Comparison of ENCODE assay signal across 8 cellular contexts in the genomic region with DNA sequence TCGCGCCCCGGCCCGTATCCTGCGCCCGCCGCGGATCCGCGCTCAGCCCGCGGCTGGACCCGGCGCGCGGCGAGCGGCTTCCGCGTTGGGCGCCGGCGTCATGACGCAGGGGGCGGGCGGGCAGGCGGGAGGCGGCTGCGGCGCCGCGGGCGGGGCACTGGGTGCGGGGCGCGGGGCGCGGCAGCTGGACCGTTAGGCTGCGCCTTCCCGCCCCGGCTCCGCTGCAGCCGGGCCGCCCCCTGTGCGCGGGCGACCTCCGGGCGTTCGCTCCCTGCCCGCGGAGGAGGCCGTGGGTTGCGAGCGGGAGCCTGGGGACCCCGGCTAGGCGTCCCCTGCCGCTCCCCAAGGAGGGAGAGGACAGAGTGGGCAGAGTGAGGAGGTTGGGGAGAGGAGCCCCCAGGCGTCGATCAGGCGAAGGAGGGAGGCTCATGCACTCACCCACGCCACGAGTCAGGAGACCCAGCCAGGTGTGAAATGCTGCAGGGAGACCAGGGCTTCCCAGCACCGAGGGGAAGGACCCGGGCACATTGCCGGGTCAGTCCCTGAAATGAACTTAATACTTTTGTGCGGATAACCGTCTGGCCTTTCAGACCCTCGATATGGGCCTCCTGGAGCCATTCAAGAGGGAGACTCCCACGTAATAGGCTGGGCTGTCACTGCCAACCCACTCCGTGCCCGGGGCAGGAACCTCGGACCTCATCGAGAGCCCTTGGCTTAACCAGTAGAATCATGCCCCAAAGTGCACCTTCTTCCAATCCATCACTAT. TPM values are rescaled to one million over a fixed set of nuclear protein-coding genes. Genes with fewer than 3 reads are reported as not detected.
DNase-seq lines count a peak whose midpoint lies in the region; ATAC-seq, FAIRE-seq and TF ChIP-seq lines count a peak whose summit lies in the region.

A gene (minus strand): TSS at position 55 of the 766 bp plus-strand sequence. CDS start 252 bp downstream, outside the sequence.

- FAIRE-seq in kidney (lab: Jason Lieb, UNC): no peak

- TF ChIP-seq CTCF in HEK293 (tag by site-specific recombination; IDR thresholded peaks at IDR 0.05): no peak
- TF ChIP-seq CTCF in kidney (IDR thresholded peaks at IDR 0.05; ENCODE audit: borderline replicate concordance, extremely low read depth, insufficient read depth): no peak

- TF ChIP-seq POLR2A in GM15510 (IDR thresholded peaks at IDR 0.05; ENCODE audit: borderline replicate concordance, extremely low read depth, insufficient read length): peak; percentile 88

- H3K4me1 ChIP-seq in HEK293 (ENCODE audit: control insufficient read depth, insufficient read depth, low read length) (peaks cover 15% of the 10 kb centered on the region), kidney (ENCODE audit: control insufficient read depth in 1 of 2, insufficient read depth in 1 of 2, low read depth in 1 of 2, low read length in 2 of 2) (peaks cover 3 to 15% of the 10 kb centered on the region in 2 donors)

- no peaks in the 10 kb centered on the region for H3K9me3 ChIP-seq in HEK293 (ENCODE audit: control insufficient read depth, insufficient read depth, low read depth, low read length)
- no peaks in the 10 kb centered on the region for H3K9me3 ChIP-seq in kidney (ENCODE audit: control insufficient read depth in 1 of 2, low read length in 2 of 2)

- H3K36me3 ChIP-seq in HEK293 (ENCODE audit: control insufficient read depth in 2 of 2, insufficient read depth in 1 of 2, low read length in 2 of 2): no peaks in the 10 kb centered on the region
- H3K36me3 ChIP-seq in kidney (ENCODE audit: control insufficient read depth in 1 of 2, insufficient read depth in 2 of 2, low read length in 2 of 2): no peaks in the 10 kb centered on the region

- intact Hi-C loops in kidney (cut with DNase I): no loop called here

- H3K4me3 ChIP-seq in HEK293 (ENCODE audit: low read depth, low read length) (peak within 1 kb of the TSS; percentile 83), kidney (ENCODE audit: low read length in 2 of 2) (peak within 1 kb of the TSS; percentile 81 to 88)

- POLR2A ChIA-PET in HEK293 (lab: Yijun Ruan, JAX): interaction anchor here (1.0 kb wide), 1 partner anchor 129 kb away, joined by 5 read pairs; no protein-coding TSS in a partner anchor

- DNase-seq in MV-4-11 (lab: John Stamatoyannopoulos, UW): peak; percentile 37
- peak; percentile 31 for DNase-seq in cerebellar cortex (ENCODE audit: low spot score)
- peak; percentile 91 for DNase-seq in kidney
- peak in 2 of 3 donors; percentile 40 to 75 for DNase-seq in stimulated activated CD4-positive, alpha-beta T cell treated with anti-CD3 and anti-CD28 coated beads, Interleukin-12 subunit alpha, Interleukin-12 subunit beta, amount 100 ng/mL, for 48 hours (ENCODE audit: low read depth in 2 of 3, low spot score in 1 of 3)
- DNase-seq in cortex of kidney (lab: John Stamatoyannopoulos, UW): no peak

- peak; percentile 84 to 85 for ATAC-seq in activated CD4-positive, CD25-positive, alpha-beta regulatory T cell treated with anti-CD3 and anti-CD28 coated beads, Interleukin-2, amount 50 U/mL, for 24 hours

- CTCF ChIA-PET in HEK293 (lab: Yijun Ruan, JAX): interaction anchor here (1.3 kb wide), 1 partner anchor 11 kb away, joined by 10 read pairs; no protein-coding TSS in a partner anchor

- H3K27ac ChIP-seq in HEK293 (ENCODE audit: extremely low read depth, low read depth, low read length): peak within 1 kb of the TSS; percentile 86
- H3K27ac ChIP-seq in kidney (ENCODE audit: low read depth in 2 of 2, low read length in 2 of 2): peak within 1 kb of the TSS; percentile 82 to 85

- peak within 1 kb of the TSS; percentile 56 to 78 for H3K9ac ChIP-seq in kidney (ENCODE audit: low read length in 2 of 2)

TF ChIP-seq in HEK293, 187 proteins besides CTCF, POLR2A, EP300 and RAD21:
- TF ChIP-seq ZNF341 (tag by site-specific recombination; IDR thresholded peaks at IDR 0.05; ENCODE audit: low read depth) (peak; percentile 57), EGR2 (tag by site-specific recombination; IDR thresholded peaks at IDR 0.05; ENCODE audit: low read depth) (peak; percentile 79), ZNF302 (tag by site-specific recombination; IDR thresholded peaks at IDR 0.05; ENCODE audit: low read depth) (no peak), GLIS2 (tag by site-specific recombination; IDR thresholded peaks at IDR 0.05) (peak; percentile 44; the same call in 1 of the 2 replicates), ZNF10 (tag by site-specific recombination; IDR thresholded peaks at IDR 0.05) (peak; percentile 89), ZNF335 (tag by site-specific recombination; conservative IDR thresholded peaks at IDR 0.05) (peak; percentile 48), ZNF660 (tag by site-specific recombination; IDR thresholded peaks at IDR 0.05) (0 out of 2 replicates have a peak, but pooled peaks have one; percentile 15), KLF16 (tag by site-specific recombination; IDR thresholded peaks at IDR 0.05) (no peak), ZNF354C (tag by site-specific recombination; IDR thresholded peaks at IDR 0.05; ENCODE audit: borderline replicate concordance, low read depth) (no peak), KLF7 (tag by site-specific recombination; IDR thresholded peaks at IDR 0.05; ENCODE audit: borderline replicate concordance) (0 out of 2 replicates have a peak, but pooled peaks have one; percentile 32), SETDB1 (IDR thresholded peaks at IDR 0.05; ENCODE audit: insufficient read length, low read length) (no peak), ZBTB8A (tag by site-specific recombination; IDR thresholded peaks at IDR 0.05) (peak; percentile 81), ZFHX2 (tag by site-specific recombination; conservative IDR thresholded peaks at IDR 0.05) (peak; percentile 96), KLF1 (tag by site-specific recombination; IDR thresholded peaks at IDR 0.05) (peak; percentile 29; the same call in 1 of the 2 replicates)
- TF ChIP-seq, protein P1, sequence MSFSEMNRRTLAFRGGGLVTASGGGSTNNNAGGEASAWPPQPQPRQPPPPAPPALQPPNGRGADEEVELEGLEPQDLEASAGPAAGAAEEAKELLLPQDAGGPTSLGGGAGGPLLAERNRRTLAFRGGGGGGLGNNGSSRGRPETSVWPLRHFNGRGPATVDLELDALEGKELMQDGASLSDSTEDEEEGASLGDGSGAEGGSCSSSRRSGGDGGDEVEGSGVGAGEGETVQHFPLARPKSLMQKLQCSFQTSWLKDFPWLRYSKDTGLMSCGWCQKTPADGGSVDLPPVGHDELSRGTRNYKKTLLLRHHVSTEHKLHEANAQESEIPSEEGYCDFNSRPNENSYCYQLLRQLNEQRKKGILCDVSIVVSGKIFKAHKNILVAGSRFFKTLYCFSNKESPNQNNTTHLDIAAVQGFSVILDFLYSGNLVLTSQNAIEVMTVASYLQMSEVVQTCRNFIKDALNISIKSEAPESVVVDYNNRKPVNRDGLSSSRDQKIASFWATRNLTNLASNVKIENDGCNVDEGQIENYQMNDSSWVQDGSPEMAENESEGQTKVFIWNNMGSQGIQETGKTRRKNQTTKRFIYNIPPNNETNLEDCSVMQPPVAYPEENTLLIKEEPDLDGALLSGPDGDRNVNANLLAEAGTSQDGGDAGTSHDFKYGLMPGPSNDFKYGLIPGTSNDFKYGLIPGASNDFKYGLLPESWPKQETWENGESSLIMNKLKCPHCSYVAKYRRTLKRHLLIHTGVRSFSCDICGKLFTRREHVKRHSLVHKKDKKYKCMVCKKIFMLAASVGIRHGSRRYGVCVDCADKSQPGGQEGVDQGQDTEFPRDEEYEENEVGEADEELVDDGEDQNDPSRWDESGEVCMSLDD (tag by site-specific recombination; IDR thresholded peaks at IDR 0.05): 0 out of 2 replicates have a peak, but pooled peaks have one; percentile 21
- TF ChIP-seq, protein P2, sequence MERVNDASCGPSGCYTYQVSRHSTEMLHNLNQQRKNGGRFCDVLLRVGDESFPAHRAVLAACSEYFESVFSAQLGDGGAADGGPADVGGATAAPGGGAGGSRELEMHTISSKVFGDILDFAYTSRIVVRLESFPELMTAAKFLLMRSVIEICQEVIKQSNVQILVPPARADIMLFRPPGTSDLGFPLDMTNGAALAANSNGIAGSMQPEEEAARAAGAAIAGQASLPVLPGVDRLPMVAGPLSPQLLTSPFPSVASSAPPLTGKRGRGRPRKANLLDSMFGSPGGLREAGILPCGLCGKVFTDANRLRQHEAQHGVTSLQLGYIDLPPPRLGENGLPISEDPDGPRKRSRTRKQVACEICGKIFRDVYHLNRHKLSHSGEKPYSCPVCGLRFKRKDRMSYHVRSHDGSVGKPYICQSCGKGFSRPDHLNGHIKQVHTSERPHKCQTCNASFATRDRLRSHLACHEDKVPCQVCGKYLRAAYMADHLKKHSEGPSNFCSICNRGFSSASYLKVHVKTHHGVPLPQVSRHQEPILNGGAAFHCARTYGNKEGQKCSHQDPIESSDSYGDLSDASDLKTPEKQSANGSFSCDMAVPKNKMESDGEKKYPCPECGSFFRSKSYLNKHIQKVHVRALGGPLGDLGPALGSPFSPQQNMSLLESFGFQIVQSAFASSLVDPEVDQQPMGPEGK (tag by site-specific recombination; IDR thresholded peaks at IDR 0.05): peak; percentile 29; the same call in 1 of the 2 replicates

RNA-seq across cellular contexts. Expression of the gene that starts here (rescaled TPM):
- total RNA-seq in kidney: 54.6 TPM
- 12.2 TPM for polyA plus RNA-seq in kidney (ENCODE audit: insufficient read depth, low read depth, low replicate concordance)
